Comparison of ENCODE assay signal across 2 cellular contexts in the genomic region with DNA sequence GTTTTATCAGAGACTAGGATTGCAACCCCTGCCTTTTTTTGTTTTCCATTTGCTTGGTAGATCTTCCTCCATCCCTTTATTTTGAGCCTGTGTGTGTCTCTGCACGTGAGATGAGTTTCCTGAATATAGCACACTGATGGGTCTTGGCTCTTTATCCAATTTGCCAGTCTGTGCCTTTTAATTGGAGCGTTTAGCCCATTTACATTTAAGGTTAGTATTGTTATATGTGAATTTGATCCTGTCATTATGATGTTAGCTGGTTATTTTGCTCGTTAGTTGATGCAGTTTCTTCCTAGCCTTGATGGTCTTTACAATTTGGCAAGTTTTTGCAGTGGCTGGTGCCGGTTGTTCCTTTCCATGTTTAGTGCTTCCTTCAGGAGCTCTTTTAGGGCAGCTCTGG.
DNase-seq lines count a peak whose midpoint lies in the region; ATAC-seq, FAIRE-seq and TF ChIP-seq lines count a peak whose summit lies in the region.
"Not testable (repeated sequence)": the region's sequence is repeated elsewhere in the genome, so short reads cannot be mapped to it uniquely, and the experiment has no call there.

No MANE protein-coding gene starts in this region.

- not testable (repeated sequence) for DNase-seq in K562 (ENCODE audit: extremely low read depth in 1 of 4, low spot score in 3 of 4)
- DNase-seq in osteocyte (ENCODE audit: extremely low spot score, unreplicated experiment) = peak; percentile 1

- H2AFZ ChIP-seq in K562 (ENCODE audit: low read depth, low read length) = not testable (repeated sequence)

- H3K79me2 ChIP-seq in K562 (ENCODE audit: control insufficient read depth, insufficient read depth, low read length) = not testable (repeated sequence)

- FAIRE-seq in K562 (lab: Jason Lieb, UNC) = not testable (repeated sequence)

- POLR2A ChIA-PET in K562 (lab: Yijun Ruan, JAX) = not testable (repeated sequence)

- H3K9ac ChIP-seq in K562 (ENCODE audit: insufficient read depth in 1 of 2, low read depth in 2 of 2, low read length in 2 of 2) = not testable (repeated sequence)

- H3K27ac Mint-ChIP-seq in osteocyte (ENCODE audit: unreplicated experiment) = not testable (repeated sequence)

- not testable (repeated sequence) for H3K4me1 Mint-ChIP-seq in osteocyte (ENCODE audit: unreplicated experiment)

- not testable (repeated sequence) for H4K20me1 ChIP-seq in K562 (replicated peaks; ENCODE audit: control insufficient read depth, insufficient read depth, low read length)

- not testable (repeated sequence) for H3K9me3 ChIP-seq in K562 (replicated peaks; ENCODE audit: control insufficient read depth, insufficient read depth, low read depth, low read length)

- TF ChIP-seq EP300 in K562 (IDR thresholded peaks at IDR 0.05; ENCODE audit: low read length) = not testable (repeated sequence)

- not testable (repeated sequence) for H3K4me1 ChIP-seq in K562 (replicated peaks in 1 of 2; ENCODE audit: control insufficient read depth in 2 of 2, insufficient read depth in 2 of 2, low read length in 2 of 2)

- H3K9me1 ChIP-seq in K562 (ENCODE audit: control insufficient read depth, insufficient read depth, low read length) = not testable (repeated sequence)

- intact Hi-C loops in K562 (cut with micrococcal nuclease) = not testable (repeated sequence)

- in situ Hi-C loops in K562 (cut with MboI) = not testable (repeated sequence)

- not testable (repeated sequence) for H3K27me3 ChIP-seq in K562 (ENCODE audit: control insufficient read depth in 2 of 2, insufficient read depth in 2 of 2, low read length in 2 of 2)

- H3K27me3 Mint-ChIP-seq in osteocyte (ENCODE audit: unreplicated experiment) = not testable (repeated sequence)

- not testable (repeated sequence) for ATAC-seq in K562

- peaks cover 29% of the 10 kb centered on the region for H3K9me3 Mint-ChIP-seq in osteocyte (ENCODE audit: unreplicated experiment)

- H3K4me3 ChIP-seq in K562 = not testable (repeated sequence)

- not testable (repeated sequence) for TF ChIP-seq RAD21 in K562 (CRISPR knock-in tag; conservative IDR thresholded peaks at IDR 0.05 in 1 of 2, IDR thresholded peaks at IDR 0.05 in 1 of 2)

- not testable (repeated sequence) for H3K4me2 ChIP-seq in K562 (ENCODE audit: insufficient read depth, low read length)

- TF ChIP-seq POLR2A in K562 (conservative IDR thresholded peaks at IDR 0.05) = not testable (repeated sequence)

- H3K36me3 Mint-ChIP-seq in osteocyte (ENCODE audit: unreplicated experiment) = not testable (repeated sequence)

- TF ChIP-seq CTCF in K562 (IDR thresholded peaks at IDR 0.05 in 2 of 3, conservative IDR thresholded peaks at IDR 0.05 in 1 of 3; ENCODE audit: insufficient read depth in 2 of 3, low read depth in 1 of 3, low read length in 3 of 3); osteocyte (IDR thresholded peaks at IDR 0.05): not testable (repeated sequence)

- CTCF ChIA-PET in K562 (lab: Yijun Ruan, JAX; ENCODE audit: low intra/inter-chr PET ratio) = not testable (repeated sequence)

- WGBS in K562 (ENCODE audit: insufficient coverage, low coverage, missing lambda C conversion rate) = 17% methylated on average over 3 of the region's 4 CpGs

- H3K27ac ChIP-seq in K562 (ENCODE audit: extremely low read depth, low read depth, low read length) = not testable (repeated sequence)

- not testable (repeated sequence) for H3K4me3 Mint-ChIP-seq in osteocyte (ENCODE audit: unreplicated experiment)

- BruUV-seq in K562 (replicated peaks; lab: Mats Ljungman, UMichigan) = not testable (repeated sequence)

- H3K36me3 ChIP-seq in K562 (ENCODE audit: control insufficient read depth, insufficient read depth, low read length) = not testable (repeated sequence)

TF ChIP-seq in K562, 482 proteins besides CTCF, POLR2A, EP300 and RAD21:
- TF ChIP-seq ZNF354B (CRISPR knock-in tag; IDR thresholded peaks at IDR 0.05) (peak; percentile 55; the same call in 1 of the 2 replicates), ZNF507 (tag; conservative IDR thresholded peaks at IDR 0.05) (peak; percentile 97)
